21 cellular contexts compared by ENCODE assay signal in the genomic region with DNA sequence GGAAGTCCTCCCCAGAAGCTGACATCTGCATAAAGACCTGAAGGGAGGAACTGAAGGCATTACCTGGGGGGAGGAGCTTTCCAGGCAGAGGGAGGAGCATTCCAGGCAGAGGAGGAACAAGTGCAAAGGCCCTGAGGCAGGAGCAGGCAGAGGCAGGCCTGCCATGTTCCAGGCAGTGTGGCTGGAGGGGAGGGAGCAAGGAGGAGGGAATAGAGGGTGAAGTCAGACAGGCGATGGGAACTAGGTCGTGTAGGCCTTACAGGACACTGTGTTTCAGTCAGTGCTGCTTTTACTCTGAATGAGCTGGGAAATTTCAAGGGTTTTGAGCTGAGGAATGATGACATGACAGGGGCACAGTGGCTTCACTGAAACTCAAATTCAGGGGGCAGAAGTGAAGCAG.
DNase-seq lines count a peak whose midpoint lies in the region; TF ChIP-seq lines count a peak whose summit lies in the region.
"Had no signal": no experiment of that assay in that cellular context is flagged by ENCODE, and none has a peak within 500 bp of the region (broad histone marks: within the 10 kb centered on the region; RNA-seq: fewer than 3 reads in every experiment).

No MANE protein-coding gene starts in this region.

- H2BK15ac ChIP-seq in mesendoderm (replicated peaks; ENCODE audit: low read depth) (no peak overlapping the region), neuronal stem cell (ENCODE audit: low read length) (no peak overlapping the region)

- no peaks in the 10 kb centered on the region for H3K79me1 ChIP-seq in mesendoderm (ENCODE audit: low read length)
- no peaks in the 10 kb centered on the region for H3K79me1 ChIP-seq in neuronal stem cell (ENCODE audit: low read depth, low read length)

- no peak overlapping the region for H4K91ac ChIP-seq in neuronal stem cell (ENCODE audit: low read depth, low read length, poor library complexity)

- peaks cover 6% of the 10 kb centered on the region for H3K4me1 Mint-ChIP-seq in activated CD4-positive, alpha-beta T cell treated with anti-CD3 and anti-CD28 coated beads, Interleukin-2, amount 10 ng/mL, durations not matched to agents 24 days and 14 days
- no peaks in the 10 kb centered on the region for H3K4me1 Mint-ChIP-seq in activated CD4-positive, alpha-beta T cell treated with anti-CD3 and anti-CD28 coated beads, Interleukin-2, amount 10 ng/mL, durations not matched to agents 7 days and 5 days
- peaks cover 20% of the 10 kb centered on the region for H3K4me1 Mint-ChIP-seq in chondrocyte (ENCODE audit: low read depth)
- H3K4me1 Mint-ChIP-seq in T-helper 2 cell treated with Interferon-gamma antibody and Interleukin-4, amounts not matched to agents 5 μg/mL and 100 μg/mL, for 36 hours (ENCODE audit: low read depth) = no peaks in the 10 kb centered on the region
- peaks cover 27% of the 10 kb centered on the region for H3K4me1 Mint-ChIP-seq in osteocyte (ENCODE audit: unreplicated experiment)

- no peak overlapping the region for H2BK12ac ChIP-seq in neuronal stem cell (ENCODE audit: low read length)

- peak overlapping the region; percentile 20 for H3K27ac Mint-ChIP-seq in activated CD4-positive, alpha-beta T cell treated with anti-CD3 and anti-CD28 coated beads, Interleukin-2, amount 10 ng/mL, durations not matched to agents 24 days and 14 days
- H3K27ac Mint-ChIP-seq in activated CD4-positive, alpha-beta T cell treated with anti-CD3 and anti-CD28 coated beads, Interleukin-2, amount 10 ng/mL, durations not matched to agents 7 days and 5 days = no peak overlapping the region
- H3K27ac Mint-ChIP-seq in chondrocyte (ENCODE audit: unreplicated experiment) (no peak overlapping the region), osteocyte (ENCODE audit: unreplicated experiment) (no peak overlapping the region)
- H3K27ac Mint-ChIP-seq in T-helper 2 cell treated with Interferon-gamma antibody and Interleukin-4, amounts not matched to agents 5 μg/mL and 100 μg/mL, for 36 hours = no peak overlapping the region
- H3K27ac Mint-ChIP-seq: CD8-positive, alpha-beta T cell; GM23338 had no signal

- H3K9me3 ChIP-seq in neuronal stem cell (replicated peaks in 1 of 2; ENCODE audit: control insufficient read depth in 2 of 2, insufficient read depth in 1 of 2, low read depth in 1 of 2, low read length in 2 of 2) = no peaks in the 10 kb centered on the region

- no peak overlapping the region for H3K18ac ChIP-seq in mesendoderm (ENCODE audit: low read length)
- H3K18ac ChIP-seq in neuronal stem cell (ENCODE audit: low read length) = no peak overlapping the region

- H3K4me3 Mint-ChIP-seq in activated CD4-positive, alpha-beta T cell treated with anti-CD3 and anti-CD28 coated beads, Interleukin-2, amount 10 ng/mL, durations not matched to agents 24 days and 14 days = no peak overlapping the region
- H3K4me3 Mint-ChIP-seq in activated CD4-positive, alpha-beta T cell treated with anti-CD3 and anti-CD28 coated beads, Interleukin-2, amount 10 ng/mL, durations not matched to agents 7 days and 5 days = no peak overlapping the region
- H3K4me3 Mint-ChIP-seq in chondrocyte (ENCODE audit: unreplicated experiment) (no peak overlapping the region), osteocyte (ENCODE audit: unreplicated experiment) (no peak overlapping the region)
- H3K4me3 Mint-ChIP-seq in T-helper 2 cell treated with Interferon-gamma antibody and Interleukin-4, amounts not matched to agents 5 μg/mL and 100 μg/mL, for 36 hours = no peak overlapping the region
- H3K4me3 Mint-ChIP-seq: CD8-positive, alpha-beta T cell; GM23338 had no signal

- H3K27ac ChIP-seq in mesendoderm (ENCODE audit: low read depth, low read length) = no peak overlapping the region
- H3K27ac ChIP-seq in neuronal stem cell (replicated peaks; ENCODE audit: low read length) = no peak overlapping the region

- H3K4me1 ChIP-seq in mesendoderm (ENCODE audit: control insufficient read depth, low read depth, low read length) (no peaks in the 10 kb centered on the region), neuronal stem cell (ENCODE audit: control insufficient read depth in 2 of 2, insufficient read depth in 1 of 2, low read depth in 1 of 2, low read length in 2 of 2) (peaks cover 6 to 17% of the 10 kb centered on the region in 2 donors)

- intact Hi-C loops in activated CD4-positive, alpha-beta T cell treated with anti-CD3 and anti-CD28 coated beads, Interleukin-2, amount 10 ng/mL, durations not matched to agents 24 days and 14 days (cut with micrococcal nuclease) = no loop called here

- H3K36me3 ChIP-seq in mesendoderm (ENCODE audit: control insufficient read depth, insufficient read depth, low read length) = no peaks in the 10 kb centered on the region
- no peaks in the 10 kb centered on the region for H3K36me3 ChIP-seq in neuronal stem cell (replicated peaks in 1 of 2; ENCODE audit: control insufficient read depth in 2 of 2, insufficient read depth in 2 of 2, low read length in 2 of 2)

- H2AK5ac ChIP-seq in mesendoderm (ENCODE audit: low read length) (no peak overlapping the region), neuronal stem cell (ENCODE audit: low read depth, low read length) (no peak overlapping the region)

- H2BK5ac ChIP-seq in mesendoderm (ENCODE audit: low read length) (no peak overlapping the region), neuronal stem cell (ENCODE audit: low read length) (no peak overlapping the region)

- H3K56ac ChIP-seq in mesendoderm (ENCODE audit: low read length) = no peak overlapping the region

- no peaks in the 10 kb centered on the region for H3K79me2 ChIP-seq in mesendoderm (ENCODE audit: control insufficient read depth, insufficient read depth, low read length)

- H3K9me3 Mint-ChIP-seq in activated CD4-positive, alpha-beta T cell treated with anti-CD3 and anti-CD28 coated beads, Interleukin-2, amount 10 ng/mL, durations not matched to agents 24 days and 14 days = no peaks in the 10 kb centered on the region
- no peaks in the 10 kb centered on the region for H3K9me3 Mint-ChIP-seq in activated CD4-positive, alpha-beta T cell treated with anti-CD3 and anti-CD28 coated beads, Interleukin-2, amount 10 ng/mL, durations not matched to agents 7 days and 5 days
- H3K9me3 Mint-ChIP-seq in chondrocyte (ENCODE audit: low read depth) (peaks cover 20% of the 10 kb centered on the region), osteocyte (ENCODE audit: unreplicated experiment) (peaks cover 6% of the 10 kb centered on the region)
- no peaks in the 10 kb centered on the region for H3K9me3 Mint-ChIP-seq in T-helper 2 cell treated with Interferon-gamma antibody and Interleukin-4, amounts not matched to agents 5 μg/mL and 100 μg/mL, for 36 hours
- H3K9me3 Mint-ChIP-seq: CD8-positive, alpha-beta T cell; GM23338 had no signal

- H2BK120ac ChIP-seq in mesendoderm (ENCODE audit: low read depth, low read length) (no peak overlapping the region), neuronal stem cell (ENCODE audit: low read depth, low read length) (no peak overlapping the region)

- no peak overlapping the region for H4K8ac ChIP-seq in mesendoderm (ENCODE audit: low read depth, low read length)
- H4K8ac ChIP-seq in neuronal stem cell (ENCODE audit: low read depth, low read length) = no peak overlapping the region

- no peak for DNase-seq in activated CD4-positive, alpha-beta T cell treated with anti-CD3 and anti-CD28 coated beads, Interleukin-2, amount 10 ng/mL, durations not matched to agents 24 days and 14 days
- no peak for DNase-seq in activated CD4-positive, alpha-beta T cell treated with anti-CD3 and anti-CD28 coated beads, Interleukin-2, amount 10 ng/mL, durations not matched to agents 7 days and 5 days
- DNase-seq in ELF-1 (ENCODE audit: low read depth, low spot score) = peak; percentile 75
- peak; percentile 57 for DNase-seq in chondrocyte (ENCODE audit: low spot score)
- peak; percentile 21 for DNase-seq in mesendoderm
- DNase-seq in neuronal stem cell (ENCODE audit: low spot score) = no peak
- no peak for DNase-seq in T-helper 2 cell treated with Interferon-gamma antibody and Interleukin-4, amounts not matched to agents 5 μg/mL and 100 μg/mL, for 36 hours (ENCODE audit: low spot score)
- DNase-seq in osteocyte (ENCODE audit: extremely low spot score, unreplicated experiment) = no peak
- DNase-seq: 8988T; C1 segment of cervical spinal cord; CD8-positive, alpha-beta T cell; HCEC 1CT; IMR-90; MV-4-11; NCI-H1105 treated with DMSO at 0.1 percent for 48 hours; NCI-H2029 treated with DMSO at 0.1 percent for 48 hours; NCI-H226; NCI-H510A treated with DMSO at 0.1 percent for 48 hours; NCI-H774; SIG-M5 had no signal

- H3K27me3 Mint-ChIP-seq in activated CD4-positive, alpha-beta T cell treated with anti-CD3 and anti-CD28 coated beads, Interleukin-2, amount 10 ng/mL, durations not matched to agents 24 days and 14 days = no peaks in the 10 kb centered on the region
- no peaks in the 10 kb centered on the region for H3K27me3 Mint-ChIP-seq in activated CD4-positive, alpha-beta T cell treated with anti-CD3 and anti-CD28 coated beads, Interleukin-2, amount 10 ng/mL, durations not matched to agents 7 days and 5 days
- H3K27me3 Mint-ChIP-seq in chondrocyte (ENCODE audit: low read depth) (no peaks in the 10 kb centered on the region), osteocyte (ENCODE audit: unreplicated experiment) (no peaks in the 10 kb centered on the region)
- H3K27me3 Mint-ChIP-seq in T-helper 2 cell treated with Interferon-gamma antibody and Interleukin-4, amounts not matched to agents 5 μg/mL and 100 μg/mL, for 36 hours (ENCODE audit: low read depth) = no peaks in the 10 kb centered on the region

- H3K4me3 ChIP-seq in mesendoderm (ENCODE audit: low read length) = no peak overlapping the region
- no peak overlapping the region for H3K4me3 ChIP-seq in neuronal stem cell (ENCODE audit: low read length in 2 of 2)
- H3K4me3 ChIP-seq: GM23338 had no signal

- CTCF ChIA-PET in activated CD4-positive, alpha-beta T cell treated with anti-CD3 and anti-CD28 coated beads, Interleukin-2, amount 10 ng/mL, durations not matched to agents 7 days and 5 days (lab: Charles Lee) = interaction anchor here (0.5 to 1.3 kb wide), 2 partner anchors 9 to 653 kb away, joined by 3 read pairs; no protein-coding TSS in a partner anchor

- no peak overlapping the region for H4K5ac ChIP-seq in mesendoderm (ENCODE audit: low read length)

- H3K4ac ChIP-seq in mesendoderm (ENCODE audit: low read depth, low read length) (no peak overlapping the region), neuronal stem cell (ENCODE audit: low read length) (no peak overlapping the region)

- no peak overlapping the region for H3K14ac ChIP-seq in neuronal stem cell (ENCODE audit: low read length)

- H3K27me3 ChIP-seq in mesendoderm (ENCODE audit: insufficient read depth, low read length, poor library complexity) = no peaks in the 10 kb centered on the region
- H3K27me3 ChIP-seq in neuronal stem cell (ENCODE audit: control insufficient read depth in 3 of 3, insufficient read depth in 3 of 3, low read depth in 1 of 3, low read length in 3 of 3) = no peaks in the 10 kb centered on the region

- H3K4me2 ChIP-seq in mesendoderm (ENCODE audit: low read length) (no peak overlapping the region), neuronal stem cell (ENCODE audit: insufficient read depth, low read length, poor library complexity, severe bottlenecking) (no peak overlapping the region)
- H3K4me2 ChIP-seq: GM23338 had no signal

- no CpG with 5 or more reads among the region's 2 CpGs for WGBS in mesendoderm (ENCODE audit: extremely low coverage, insufficient coverage, low lambda C conversion rate)
- WGBS in neuronal stem cell (ENCODE audit: extremely low coverage in 2 of 2, insufficient read length in 2 of 2, insufficient replicate concordance in 1 of 2), 2 donors = no CpG with 5 or more reads among the region's 2 CpGs

- peaks cover 6% of the 10 kb centered on the region for H3K36me3 Mint-ChIP-seq in activated CD4-positive, alpha-beta T cell treated with anti-CD3 and anti-CD28 coated beads, Interleukin-2, amount 10 ng/mL, durations not matched to agents 24 days and 14 days (ENCODE audit: low read depth)
- H3K36me3 Mint-ChIP-seq in activated CD4-positive, alpha-beta T cell treated with anti-CD3 and anti-CD28 coated beads, Interleukin-2, amount 10 ng/mL, durations not matched to agents 7 days and 5 days (ENCODE audit: low read depth) = no peaks in the 10 kb centered on the region
- H3K36me3 Mint-ChIP-seq in chondrocyte (ENCODE audit: low read depth) = no peaks in the 10 kb centered on the region
- peaks cover 2% of the 10 kb centered on the region for H3K36me3 Mint-ChIP-seq in T-helper 2 cell treated with Interferon-gamma antibody and Interleukin-4, amounts not matched to agents 5 μg/mL and 100 μg/mL, for 36 hours (ENCODE audit: low read depth)
- H3K36me3 Mint-ChIP-seq in osteocyte (ENCODE audit: unreplicated experiment) = no peaks in the 10 kb centered on the region
- H3K36me3 Mint-ChIP-seq: CD8-positive, alpha-beta T cell had no signal

- POLR2A ChIA-PET in activated CD4-positive, alpha-beta T cell treated with anti-CD3 and anti-CD28 coated beads, Interleukin-2, amount 10 ng/mL, durations not matched to agents 7 days and 5 days (lab: Charles Lee) = no interaction called here

- no peak overlapping the region for H3K23ac ChIP-seq in mesendoderm (ENCODE audit: low read length)
- H3K23ac ChIP-seq in neuronal stem cell (ENCODE audit: low read depth, low read length, poor library complexity) = no peak overlapping the region

- H2AFZ ChIP-seq in neuronal stem cell (ENCODE audit: low read length) = no peak overlapping the region
- H2AFZ ChIP-seq: GM23338 had no signal

- TF ChIP-seq CTCF in chondrocyte (IDR thresholded peaks at IDR 0.05) (no peak), osteocyte (IDR thresholded peaks at IDR 0.05) (no peak)

- no peak overlapping the region for H3K9ac ChIP-seq in mesendoderm (ENCODE audit: low read length)
- no peak overlapping the region for H3K9ac ChIP-seq in neuronal stem cell (ENCODE audit: low read depth, low read length, poor library complexity)

Comparison
In these comparisons a context has a peak if more than half of its experiments do, and no peak if none do; other contexts are left out.
1. DNase-seq: peak in ELF-1 (single experiment), chondrocyte (single experiment) and mesendoderm (single experiment); none in activated CD4-positive, alpha-beta T cell treated with anti-CD3 and anti-CD28 coated beads, Interleukin-2, amount 10 ng/mL, durations not matched to agents 24 days and 14 days (single experiment), activated CD4-positive, alpha-beta T cell treated with anti-CD3 and anti-CD28 coated beads, Interleukin-2, amount 10 ng/mL, durations not matched to agents 7 days and 5 days (single experiment), neuronal stem cell (single experiment), T-helper 2 cell treated with Interferon-gamma antibody and Interleukin-4, amounts not matched to agents 5 μg/mL and 100 μg/mL, for 36 hours (single experiment) and osteocyte (single experiment).